9 cellular contexts compared by ENCODE assay signal in the genomic region with DNA sequence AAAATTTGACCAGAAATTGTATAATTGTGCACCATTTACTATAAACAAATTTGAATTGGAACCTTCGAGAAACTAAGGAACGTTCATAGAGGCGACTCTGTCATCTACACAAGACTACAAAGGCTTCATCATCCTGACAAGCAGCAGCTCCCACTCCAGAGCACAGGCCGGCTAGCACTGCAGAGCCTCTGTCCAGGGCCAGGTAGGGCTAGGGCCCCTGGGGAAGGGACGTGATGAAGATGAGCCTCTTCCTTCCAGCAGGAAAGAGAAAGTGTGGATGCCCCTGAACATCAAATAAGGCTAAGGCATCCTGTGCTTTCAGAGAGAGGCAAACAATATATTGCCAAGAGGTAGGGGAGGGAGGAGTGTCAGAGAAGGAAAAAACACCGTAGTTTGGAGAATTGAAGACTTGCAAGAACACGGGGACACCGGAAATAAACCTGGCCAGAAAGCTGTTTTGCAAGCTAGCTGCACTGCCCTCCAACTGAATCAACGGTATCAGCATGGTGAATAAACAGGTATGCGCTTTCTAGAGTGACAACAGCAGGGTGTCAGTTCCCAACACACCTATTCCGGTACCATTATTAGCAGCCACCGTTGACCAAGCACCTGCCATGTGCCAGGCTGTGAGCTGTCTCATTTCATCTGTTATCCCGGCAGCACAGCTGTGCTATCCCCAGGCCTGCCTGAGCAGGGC. TPM values are rescaled to one million over a fixed set of nuclear protein-coding genes. Genes with fewer than 3 reads are reported as not detected.
A peak's percentile ranks its signal among the peaks of the same experiment; 100 is the strongest.
DNase-seq lines count a peak whose midpoint lies in the region; ATAC-seq and TF ChIP-seq lines count a peak whose summit lies in the region.
"Had no signal": no experiment of that assay in that cellular context is flagged by ENCODE, and none has a peak within 500 bp of the region (broad histone marks: within the 10 kb centered on the region; RNA-seq: fewer than 3 reads in every experiment).

No MANE protein-coding gene starts in this region.

- H3K4me3 Mint-ChIP-seq in activated CD4-positive, alpha-beta T cell treated with anti-CD3 and anti-CD28 coated beads, Interleukin-2, amount 10 ng/mL, durations not matched to agents 7 days and 5 days, result no peak overlapping the region
- H3K4me3 Mint-ChIP-seq in activated T-cell treated with anti-CD3 and anti-CD28 coated beads, Interleukin-2, amount 50 U/mL, for 4 hours, result peak overlapping the region; percentile 59

- no peaks in the 10 kb centered on the region for H3K36me3 Mint-ChIP-seq in activated CD4-positive, alpha-beta T cell treated with anti-CD3 and anti-CD28 coated beads, Interleukin-2, amount 10 ng/mL, durations not matched to agents 7 days and 5 days (ENCODE audit: low read depth)
- H3K36me3 Mint-ChIP-seq in activated T-cell treated with anti-CD3 and anti-CD28 coated beads, Interleukin-2, amount 50 U/mL, for 4 hours (ENCODE audit: insufficient read depth), result no peaks in the 10 kb centered on the region

- no peaks in the 10 kb centered on the region for H3K27me3 Mint-ChIP-seq in activated CD4-positive, alpha-beta T cell treated with anti-CD3 and anti-CD28 coated beads, Interleukin-2, amount 10 ng/mL, durations not matched to agents 7 days and 5 days
- H3K27me3 Mint-ChIP-seq in activated T-cell treated with anti-CD3 and anti-CD28 coated beads, Interleukin-2, amount 50 U/mL, for 4 hours (ENCODE audit: low read depth), result no peaks in the 10 kb centered on the region

- no peaks in the 10 kb centered on the region for H3K27me3 ChIP-seq in upper lobe of left lung
- H3K27me3 ChIP-seq: pancreas had no signal

- CTCF ChIA-PET in activated CD4-positive, alpha-beta T cell treated with anti-CD3 and anti-CD28 coated beads, Interleukin-2, amount 10 ng/mL, durations not matched to agents 7 days and 5 days (lab: Charles Lee), result interaction anchor here (0.9 to 4.9 kb wide), 5 partner anchors 9 to 590 kb away, joined by 3 to 26 read pairs (median 4); partner anchors contain the start of genes LSG1 and XXYLT1

- H3K27ac ChIP-seq in upper lobe of left lung, result peak overlapping the region; percentile 93 to 96 (median 96)

- TF ChIP-seq EP300 in upper lobe of left lung (IDR thresholded peaks at IDR 0.05), result no peak

- 58 to 66% methylated on average over 12 to 13 of the region's 13 CpGs for WGBS in upper lobe of left lung, 2 donors

- H3K4me1 ChIP-seq in upper lobe of left lung, result peaks cover 26 to 38% (median 33%) of the 10 kb centered on the region in 4 donors

- H3K4me3 ChIP-seq in upper lobe of left lung, result peak overlapping the region in 1 of 4 donors; percentile 67

- POLR2A ChIA-PET in activated CD4-positive, alpha-beta T cell treated with anti-CD3 and anti-CD28 coated beads, Interleukin-2, amount 10 ng/mL, durations not matched to agents 7 days and 5 days (lab: Charles Lee), result interaction anchor here (0.6 kb wide), 1 partner anchor 290 kb away, joined by 3 read pairs; no protein-coding TSS in a partner anchor

- no peaks in the 10 kb centered on the region for H3K9me3 Mint-ChIP-seq in activated CD4-positive, alpha-beta T cell treated with anti-CD3 and anti-CD28 coated beads, Interleukin-2, amount 10 ng/mL, durations not matched to agents 7 days and 5 days
- H3K9me3 Mint-ChIP-seq in activated T-cell treated with anti-CD3 and anti-CD28 coated beads, Interleukin-2, amount 50 U/mL, for 4 hours, result no peaks in the 10 kb centered on the region

- ATAC-seq in activated T-cell treated with anti-CD3 and anti-CD28 coated beads, Interleukin-2, amount 50 U/mL, for 4 hours, result no peak
- ATAC-seq in upper lobe of left lung (ENCODE audit: low FRiP score in 2 of 2) (no peak), omental fat pad (ENCODE audit: low FRiP score) (no peak)

- TF ChIP-seq CTCF in upper lobe of left lung (IDR thresholded peaks at IDR 0.05) (no peak), omental fat pad (IDR thresholded peaks at IDR 0.05) (no peak)

- no peak for TF ChIP-seq POLR2A in upper lobe of left lung (IDR thresholded peaks at IDR 0.05)

- no peaks in the 10 kb centered on the region for H3K9me3 ChIP-seq in upper lobe of left lung
- H3K9me3 ChIP-seq: pancreas had no signal

- H3K36me3 ChIP-seq in upper lobe of left lung, result no peaks in the 10 kb centered on the region
- H3K36me3 ChIP-seq: pancreas had no signal

- no peak for DNase-seq in activated CD4-positive, alpha-beta T cell treated with anti-CD3 and anti-CD28 coated beads, Interleukin-2, amount 10 ng/mL, durations not matched to agents 7 days and 5 days
- no peak for DNase-seq in activated CD4-positive, alpha-beta T cell treated with anti-CD3 and anti-CD28 coated beads, Interleukin-2, amount 50 U/mL, for 1 hour
- no peak for DNase-seq in activated T-cell treated with anti-CD3 and anti-CD28 coated beads, Interleukin-2, amount 50 U/mL, for 4 hours
- peak; percentile 32 for DNase-seq in left kidney (ENCODE audit: low read depth, low spot score)
- DNase-seq in upper lobe of left lung, result peak in 1 of 2 donors; percentile 53
- no peak for DNase-seq in cortex of kidney (lab: John Stamatoyannopoulos, UW)
- DNase-seq in omental fat pad (ENCODE audit: low spot score), result no peak
- DNase-seq in cerebellar nuclear complex (lab: John Stamatoyannopoulos, UW), result no peak

- peaks cover 29% of the 10 kb centered on the region for H3K4me1 Mint-ChIP-seq in activated CD4-positive, alpha-beta T cell treated with anti-CD3 and anti-CD28 coated beads, Interleukin-2, amount 10 ng/mL, durations not matched to agents 7 days and 5 days
- peaks cover 14% of the 10 kb centered on the region for H3K4me1 Mint-ChIP-seq in activated T-cell treated with anti-CD3 and anti-CD28 coated beads, Interleukin-2, amount 50 U/mL, for 4 hours (ENCODE audit: low read depth)

- peak overlapping the region; percentile 69 for H3K27ac Mint-ChIP-seq in activated CD4-positive, alpha-beta T cell treated with anti-CD3 and anti-CD28 coated beads, Interleukin-2, amount 10 ng/mL, durations not matched to agents 7 days and 5 days

RNA-seq across cellular contexts. Expression of gene XXYLT1, which starts 12.4 kb away (rescaled TPM):
- total RNA-seq in activated CD4-positive, alpha-beta T cell treated with anti-CD3 and anti-CD28 coated beads, Interleukin-2, amount 10 ng/mL, durations not matched to agents 7 days and 5 days, result 1 to 10 TPM; 7.7 to 7.8 TPM
- 10 to 100 TPM in 1 of 3 donors, 1 to 10 TPM in 2; 8.6 to 10.6 (median 8.8) TPM for total RNA-seq in activated T-cell treated with anti-CD3 and anti-CD28 coated beads, Interleukin-2, amount 50 U/mL, for 4 hours
- 1 to 10 TPM; 6.3 to 9.6 (median 8.6) TPM for total RNA-seq in upper lobe of left lung
- total RNA-seq in omental fat pad, result 10 to 100 TPM in 1 of 4 donors, 1 to 10 TPM in 3; 6.0 to 16.1 (median 9.6) TPM
